Comparison of ENCODE assay signal across 27 cellular contexts in genomic region chr9:119722384-119722783, GRCh38.
"Had no signal": no experiment of that assay in that cellular context is flagged by ENCODE, and none has a peak within 500 bp of the region (broad histone marks: within the 10 kb centered on the region; RNA-seq: fewer than 3 reads in every experiment).

No MANE protein-coding gene starts in this region.

- H3K9me3 ChIP-seq: left lung, lower lobe of right lung, neutrophil, ovary, right atrium auricular region, right lobe of liver, stomach, testis, thyroid gland, transverse colon, upper lobe of left lung, vagina had no signal

- H3K36me3 ChIP-seq: left lung, lower lobe of right lung, neutrophil, ovary, right atrium auricular region, right lobe of liver, stomach, thyroid gland, transverse colon, upper lobe of left lung, vagina had no signal

- DNase-seq: immature natural killer cell; kidney; left colon; left lung; lower lobe of right lung; mammary epithelial cell; mesenchymal stem cell; naive thymus-derived CD8-positive, alpha-beta T cell; occipital lobe; ovary; right lobe of liver; stimulated activated CD4-positive, alpha-beta T cell treated with anti-CD3 and anti-CD28 coated beads, Interleukin-1b, Interleukin-23, amount 100 ng/mL, for 48 hours; stimulated activated CD4-positive, alpha-beta T cell treated with anti-CD3 and anti-CD28 coated beads, Interleukin-2, amount 100 ng/mL, for 48 hours; stimulated activated CD4-positive, alpha-beta T cell treated with anti-CD3 and anti-CD28 coated beads, Interleukin-4, amount 100 ng/mL, for 4 hours; stimulated activated CD8-positive, alpha-beta memory T cell treated with anti-CD3 and anti-CD28 coated beads, Interleukin-4, amount 100 ng/mL, for 48 hours; stimulated activated naive CD4-positive, alpha-beta T cell treated with Interleukin-2 at 50 U/mL for 16 hours; stomach; testis; thyroid gland; transverse colon; upper lobe of left lung had no signal

- H2AFZ ChIP-seq: hepatocyte had no signal

- H3K79me2 ChIP-seq: hepatocyte had no signal

- H3K4me2 ChIP-seq: hepatocyte, smooth muscle cell had no signal

- FAIRE-seq: islet of Langerhans, kidney had no signal

- H3K27me3 ChIP-seq: left lung, neutrophil, ovary, right atrium auricular region, right lobe of liver, stomach, testis, thyroid gland, transverse colon, upper lobe of left lung, vagina had no signal

- H3K4me1 ChIP-seq: left lung, lower lobe of right lung, right atrium auricular region, right lobe of liver, stomach, testis, thyroid gland, transverse colon, upper lobe of left lung, vagina had no signal

- H3K27ac ChIP-seq: hepatocyte, left lung, lower lobe of right lung, neutrophil, ovary, right atrium auricular region, right lobe of liver, stomach, testis, thyroid gland, transverse colon, upper lobe of left lung, vagina had no signal

- H3K4me3 ChIP-seq: hepatocyte, left lung, lower lobe of right lung, ovary, right atrium auricular region, right lobe of liver, smooth muscle cell, stomach, testis, thyroid gland, transverse colon, upper lobe of left lung, vagina had no signal
